In genomic region chr6:3299221-3299620, GRCh38 we compare ENCODE assay signal across 30 cellular contexts.
"Had no signal": no experiment of that assay in that cellular context is flagged by ENCODE, and none has a peak within 500 bp of the region (broad histone marks: within the 10 kb centered on the region; RNA-seq: fewer than 3 reads in every experiment).

No MANE protein-coding gene starts in this region.

- H3K9me3 ChIP-seq: adrenal gland, body of pancreas, breast epithelium had no signal

- H3K4me3 ChIP-seq: adrenal gland, body of pancreas, breast epithelium had no signal

- DNase-seq: activated B cell treated with CpG ODN at 0.5 μM for 24 hours; activated CD4-positive, alpha-beta memory T cell treated with anti-CD3 and anti-CD28 coated beads for 36 hours; activated CD4-positive, alpha-beta T cell treated with anti-CD3 and anti-CD28 coated beads for 4 hours; activated CD4-positive, alpha-beta T cell treated with anti-CD3 and anti-CD28 coated beads, Interleukin-2, amount 10 ng/mL, durations not matched to agents 24 days and 14 days; activated CD4-positive, alpha-beta T cell treated with anti-CD3 and anti-CD28 coated beads, Interleukin-2, amount 50 U/mL, for 1 hour; activated CD4-positive, alpha-beta T cell treated with anti-CD3 and anti-CD28 coated beads, Interleukin-2, amount 50 U/mL, for 4 hours; activated CD4-positive, CD25-positive, alpha-beta regulatory T cell treated with anti-CD3 and anti-CD28 coated beads, Interleukin-2, amount 50 U/mL, for 72 hours; activated CD8-positive, alpha-beta memory T cell treated with anti-CD3 and anti-CD28 coated beads, Interleukin-2, amount 50 U/mL, for 4 hours; activated CD8-positive, alpha-beta T cell treated with anti-CD3 and anti-CD28 coated beads for 36 hours; activated effector memory CD4-positive, alpha-beta T cell treated with anti-CD3 and anti-CD28 coated beads, Interleukin-2, amount 50 U/mL, for 16 hours; activated gamma-delta T cell treated with Interleukin-2 at 50 U/mL for 16 hours; activated naive CD4-positive, alpha-beta T cell; activated naive CD4-positive, alpha-beta T cell treated with anti-CD3 and anti-CD28 coated beads for 36 hours; activated naive CD4-positive, alpha-beta T cell treated with anti-CD3 and anti-CD28 coated beads, Interleukin-2, amount 50 U/mL, for 16 hours; activated naive CD8-positive, alpha-beta T cell treated with anti-CD3 and anti-CD28 coated beads for 36 hours; activated T-cell treated with anti-CD3 and anti-CD28 coated beads for 4 hours; activated T-cell treated with anti-CD3 and anti-CD28 coated beads, Interleukin-2, amount 50 U/mL, for 1 hour; activated T-cell treated with anti-CD3 and anti-CD28 coated beads, Interleukin-2, amount 50 U/mL, for 4 hours; activated T-cell treated with anti-CD3 and anti-CD28 coated beads, Interleukin-2, amount 50 U/mL, for 72 hours; amniotic stem cell; body of pancreas; brain microvascular endothelial cell; central memory CD4-positive, alpha-beta T cell; T-helper 2 cell; T-helper 9 cell had no signal

- H3K27ac ChIP-seq: adrenal gland, body of pancreas, brain microvascular endothelial cell, breast epithelium, VCaP had no signal

- ATAC-seq: activated CD8-positive, alpha-beta T cell treated with anti-CD3 and anti-CD28 coated beads for 36 hours; activated naive CD4-positive, alpha-beta T cell treated with anti-CD3 and anti-CD28 coated beads, Interleukin-2, amount 50 U/mL, for 72 hours; activated T-cell treated with anti-CD3 and anti-CD28 coated beads, Interleukin-2, amount 50 U/mL, for 4 hours; activated T-cell treated with anti-CD3 and anti-CD28 coated beads, Interleukin-2, amount 50 U/mL, for 72 hours; activated T-helper 17 cell treated with anti-CD3 and anti-CD28 coated beads, Interleukin-2, amount 50 U/mL, for 72 hours; body of pancreas had no signal

- H3K4me1 ChIP-seq: adrenal gland, breast epithelium had no signal

- H3K27me3 ChIP-seq: adrenal gland, body of pancreas, brain microvascular endothelial cell, breast epithelium had no signal

- H3K36me3 ChIP-seq: adrenal gland, brain microvascular endothelial cell, breast epithelium had no signal
